ENCODE assay signal across 13 cellular contexts in the genomic region with DNA sequence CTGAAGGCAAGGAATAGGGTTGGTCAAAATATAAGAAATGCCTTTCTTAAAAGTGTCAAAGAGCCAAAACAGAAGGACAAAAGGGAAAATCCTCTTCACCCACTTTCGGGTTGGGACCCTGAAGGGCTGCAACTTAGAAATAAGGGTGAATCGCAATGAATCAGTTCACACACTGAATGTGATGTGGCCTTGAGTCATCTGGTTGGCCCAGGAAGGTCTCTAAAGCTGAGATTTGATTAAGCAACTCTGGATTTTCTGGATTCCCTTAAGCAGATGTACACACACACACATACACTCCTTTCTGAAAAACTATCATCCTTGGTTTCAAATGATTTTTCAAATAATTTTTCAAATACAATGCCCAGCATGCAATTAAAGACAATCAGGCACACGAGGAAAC. TPM values are rescaled to one million over a fixed set of nuclear protein-coding genes. Genes with fewer than 3 reads are reported as not detected.
DNase-seq lines count a peak whose midpoint lies in the region; ATAC-seq, FAIRE-seq and TF ChIP-seq lines count a peak whose summit lies in the region.
"Had no signal": no experiment of that assay in that cellular context is flagged by ENCODE, and none has a peak within 500 bp of the region (broad histone marks: within the 10 kb centered on the region; RNA-seq: fewer than 3 reads in every experiment).

No MANE protein-coding gene starts in this region.

- TF ChIP-seq POLR2A in HepG2 (IDR thresholded peaks at IDR 0.05; ENCODE audit: insufficient read depth in 1 of 2, low read depth in 2 of 2, low read length in 2 of 2), result no peak

- peaks cover 75% of the 10 kb centered on the region for H3K4me1 ChIP-seq in HepG2 (ENCODE audit: insufficient read depth, low read length)
- H3K4me1 ChIP-seq in HAP-1, result peaks cover 1% of the 10 kb centered on the region; the same call in 1 of the 2 replicates

- H3K36me3 ChIP-seq in HepG2 (replicated peaks in 1 of 2; ENCODE audit: control insufficient read depth in 1 of 2, insufficient read depth in 2 of 2, low read length in 2 of 2) (peaks cover 0 to 4% of the 10 kb centered on the region in 2 experiments; a peak in 2 of 5 replicates), HAP-1 (replicated peaks) (no peaks in the 10 kb centered on the region)

- DNase-seq in ACHN (peak; percentile 51), GM04503 (ENCODE audit: low read depth) (peak; percentile 19), astrocyte of the hippocampus (ENCODE audit: low read depth, low spot score) (peak; percentile 39), HepG2 (ENCODE audit: low spot score) (peak; percentile 27), cerebellum (ENCODE audit: low spot score) (no peak), NCI-H2227 treated with DMSO at 0.1 percent for 48 hours (lab: John Stamatoyannopoulos, UW) (no peak), HAP-1 (ENCODE audit: low spot score in 2 of 2) (no peak)
- DNase-seq: caudate nucleus, head of caudate nucleus, NCI-H1417, NCI-H774 had no signal

- no peak overlapping the region for H2AFZ ChIP-seq in HepG2 (ENCODE audit: low read length)

- H3K27ac ChIP-seq in HepG2 (ENCODE audit: extremely low read length, insufficient read depth, low read length), result peak overlapping the region; percentile 78

- H3K4me3 ChIP-seq in HepG2 (replicated peaks in 1 of 3; ENCODE audit: insufficient read depth in 1 of 3, low read depth in 2 of 3, low read length in 3 of 3) (no peak overlapping the region; a peak in 1 of 6 replicates), HAP-1 (no peak overlapping the region)
- H3K4me3 ChIP-seq: GM12878 had no signal

- TF ChIP-seq CTCF in HepG2 (CRISPR knock-in tag; IDR thresholded peaks at IDR 0.05), result no peak

- TF ChIP-seq EP300 in HepG2 (IDR thresholded peaks at IDR 0.05; ENCODE audit: low read depth in 2 of 2, low read length in 2 of 2), result no peak
- TF ChIP-seq EP300 in HepG2 (CRISPR knock-in tag; IDR thresholded peaks at IDR 0.05; ENCODE audit: borderline replicate concordance), result no peak

- H3K27me3 ChIP-seq in HepG2 (ENCODE audit: control insufficient read depth in 1 of 2, insufficient read depth in 2 of 2, low read length in 2 of 2), result no peaks in the 10 kb centered on the region
- no peaks in the 10 kb centered on the region for H3K27me3 ChIP-seq in HAP-1 (ENCODE audit: low read depth)

- peaks cover 94% of the 10 kb centered on the region for H3K79me2 ChIP-seq in HepG2 (ENCODE audit: insufficient read depth, low read length)

- H4K20me1 ChIP-seq in HepG2 (ENCODE audit: insufficient read depth, low read length), result no peaks in the 10 kb centered on the region

- POLR2A ChIA-PET in HepG2 (lab: Yijun Ruan, JAX), result interaction anchor here (0.7 to 1.9 kb wide), 4 partner anchors 11 to 54 kb away, joined by 3 to 7 read pairs (median 3); partner anchors contain the start of gene TAB3

- in situ Hi-C loops in ACHN (cut with HindIII; ENCODE audit: low pct_ligation_motif_present, low pct_unique_long_range_greater_than_20kb, low sequenced_read_pairs), result no loop called here
- in situ Hi-C loops in HepG2 (cut with HindIII; ENCODE audit: extremely low pct_ligation_motif_present, low pct_unique_long_range_greater_than_20kb), result no loop called here
- in situ Hi-C loops in HAP-1 (cut with MboI; ENCODE audit: low sequenced_read_pairs), result no loop called here

- BruUV-seq in HepG2 (replicated peaks; lab: Mats Ljungman, UMichigan), result no TSS peak

- H3K9ac ChIP-seq in HepG2 (ENCODE audit: insufficient read depth, low read depth, low read length), result 0 out of 2 replicates have a peak overlapping the region, but pooled peaks have one; percentile 58

- peak overlapping the region; percentile 65 for H3K4me2 ChIP-seq in HepG2 (ENCODE audit: low read depth, low read length)

- CTCF ChIA-PET in HepG2 (lab: Yijun Ruan, JAX; ENCODE audit: low intra/inter-chr PET ratio, low total read pairs), result no interaction called here

- no peak for TF ChIP-seq RAD21 in HepG2 (CRISPR knock-in tag; IDR thresholded peaks at IDR 0.05)

- FAIRE-seq in HepG2 (lab: Jason Lieb, UNC), result peak; percentile 59
- FAIRE-seq: GM12878 had no signal

- peak; percentile 56; the same call in 2 of the 3 replicates for ATAC-seq in HepG2
- no peak for ATAC-seq in GM19452 (IDR thresholded peaks at IDR 0.05; ENCODE audit: unreplicated experiment)
- ATAC-seq: GM12878 had no signal

- H3K9me3 ChIP-seq in HepG2 (ENCODE audit: low read length), result no peaks in the 10 kb centered on the region
- no peaks in the 10 kb centered on the region for H3K9me3 ChIP-seq in HAP-1

- WGBS in HepG2 (ENCODE audit: low lambda C conversion rate), result 56% methylated on average over 3 of the region's 3 CpGs

- intact Hi-C loops in HepG2 (cut with micrococcal nuclease; ENCODE audit: unreplicated experiment), result no loop called here

TF ChIP-seq in HepG2, 621 proteins besides CTCF, POLR2A, EP300 and RAD21 (continues in another document):
- TF ChIP-seq ZNF235 (CRISPR knock-in tag; IDR thresholded peaks at IDR 0.05; ENCODE audit: borderline replicate concordance), result no peak

RNA-seq across cellular contexts. Expression of gene TAB3, which starts 13.1 kb away (rescaled TPM):
- total RNA-seq in HepG2 (2016; rRNA removed; fragmentation: Illumina TruSeq; extraction: Trizol) (27.2 and 35.8 TPM in 2 replicates), cerebellum (28.5 TPM)
- total RNA-seq in HepG2 (2016; cell fraction: cytosol; rRNA removed; fragmentation: Illumina TruSeq; extraction: Trizol; ENCODE audit: low read depth), result 4.2 and 5.3 TPM in 2 replicates
- 28.1 and 29.2 TPM in 2 replicates for total RNA-seq in HepG2 (2016; cell fraction: insoluble cytoplasmic fraction; rRNA removed; fragmentation: Illumina TruSeq; extraction: Trizol)
- total RNA-seq in HepG2 (2016; cell fraction: membrane; rRNA removed; fragmentation: Illumina TruSeq; extraction: Trizol), result 18.8 and 21.0 TPM in 2 replicates
- 39.7 and 44.2 TPM in 2 replicates for total RNA-seq in HepG2 (2016; cell fraction: nucleus; rRNA removed; fragmentation: Illumina TruSeq; extraction: Trizol)
- 46.0 and 59.8 TPM in 2 replicates for polyA plus RNA-seq in HepG2 (2011; rRNA removed)
- 26.3 and 35.4 TPM in 2 replicates for polyA plus RNA-seq in HepG2 (2011; cell fraction: cytosol; rRNA removed)
- 64.3 and 66.3 TPM in 2 replicates for polyA plus RNA-seq in HepG2 (2011; cell fraction: nucleus; rRNA removed)
- 33.8 and 46.3 TPM in 2 replicates for polyA plus RNA-seq in HepG2 (2012)
- polyA plus RNA-seq in HepG2 (2016; cell fraction: cytosol; fragmentation: Illumina TruSeq; extraction: Trizol; ENCODE audit: low read depth), result 2.9 and 3.0 TPM in 2 replicates
- 36.1 and 39.7 TPM in 2 replicates for polyA plus RNA-seq in HepG2 (2016; cell fraction: insoluble cytoplasmic fraction; fragmentation: Illumina TruSeq; extraction: Trizol; ENCODE audit: low read depth)
- polyA plus RNA-seq in HepG2 (2016; cell fraction: membrane; fragmentation: Illumina TruSeq; extraction: Trizol; ENCODE audit: low read depth), result 14.1 and 15.1 TPM in 2 replicates
- polyA plus RNA-seq in HepG2 (2016; cell fraction: nucleus; fragmentation: Illumina TruSeq; extraction: Trizol; ENCODE audit: insufficient read depth, low read depth), result 82.5 and 98.3 TPM in 2 replicates
- 32.7 and 35.7 TPM in 2 replicates for polyA minus RNA-seq in HepG2 (2011; rRNA and poly(A)+ RNA removed; ENCODE audit: low replicate concordance)
- polyA minus RNA-seq in HepG2 (2011; cell fraction: cytosol; rRNA and poly(A)+ RNA removed), result 26.5 and 28.4 TPM in 2 replicates
- 91.2 and 95.0 TPM in 2 replicates for polyA minus RNA-seq in HepG2 (2011; cell fraction: nucleus; rRNA and poly(A)+ RNA removed)

Comparison
In these comparisons a context has a peak if more than half of its experiments do, and no peak if none do; other contexts are left out.
1. DNase-seq: peak in ACHN (single experiment), GM04503 (single experiment), astrocyte of the hippocampus (single experiment) and HepG2 (single experiment); none in cerebellum (single experiment), NCI-H2227 treated with DMSO at 0.1 percent for 48 hours (single experiment) and HAP-1 (0 of 2).